ENCODE assay signal across 6 cellular contexts in the genomic region with DNA sequence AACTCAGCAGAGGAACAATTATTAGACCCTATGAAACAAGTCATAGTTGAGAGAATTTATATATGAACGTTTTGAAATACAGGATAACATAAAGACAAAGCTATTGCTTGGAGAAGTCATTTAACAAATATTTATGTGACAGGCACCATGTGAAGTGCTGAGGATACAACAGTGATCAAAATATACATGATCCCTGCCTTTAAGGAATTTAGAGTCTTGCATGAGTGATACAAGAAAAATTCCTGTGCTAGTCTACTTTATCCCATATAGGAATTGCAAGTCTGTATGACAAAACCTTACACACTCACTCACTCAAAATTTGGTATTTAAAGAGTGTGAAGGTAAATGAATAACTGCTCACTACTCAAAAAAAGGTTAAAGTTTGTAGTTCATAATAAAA. TPM values are rescaled to one million over a fixed set of nuclear protein-coding genes. Genes with fewer than 3 reads are reported as not detected.
DNase-seq lines count a peak whose midpoint lies in the region; ATAC-seq and TF ChIP-seq lines count a peak whose summit lies in the region.
"Not testable (repeated sequence)": the region's sequence is repeated elsewhere in the genome, so short reads cannot be mapped to it uniquely, and the experiment has no call there.

No MANE protein-coding gene starts in this region.

- H3K9me1 ChIP-seq in IMR-90 (ENCODE audit: insufficient read depth, low read length) = not testable (repeated sequence)

- BruUV-seq in IMR-90 (replicated peaks; lab: Mats Ljungman, UMichigan) = not testable (repeated sequence)

- not testable (repeated sequence) for H3K4ac ChIP-seq in IMR-90 (ENCODE audit: low read depth, low read length)

- DNase-seq in IMR-90; psoas muscle; smooth muscle cell (lab: John Stamatoyannopoulos, UW; ENCODE audit: unreplicated experiment): not testable (repeated sequence)

- H4K5ac ChIP-seq in IMR-90 (ENCODE audit: low read depth, low read length) = not testable (repeated sequence)

- not testable (repeated sequence) for H3K18ac ChIP-seq in IMR-90 (ENCODE audit: low read depth, low read length)

- not testable (repeated sequence) for H3K79me2 ChIP-seq in ACC112 (ENCODE audit: control insufficient read depth, insufficient read depth, low read length, unreplicated experiment); smooth muscle cell (ENCODE audit: low read depth)

- H2AK9ac ChIP-seq in IMR-90 (replicated peaks; ENCODE audit: low read depth, low read length, poor library complexity) = not testable (repeated sequence)

- H2AFZ ChIP-seq in ACC112 (ENCODE audit: low read length, unreplicated experiment); IMR-90 (replicated peaks; ENCODE audit: low read length, poor library complexity); smooth muscle cell (ENCODE audit: low read depth): not testable (repeated sequence)

- not testable (repeated sequence) for H2AK5ac ChIP-seq in IMR-90 (ENCODE audit: low read depth, low read length)

- no CpG with 5 or more reads among the region's 1 CpG for WGBS in IMR-90 (ENCODE audit: extremely low coverage in 2 of 2, insufficient read length in 1 of 2), 2 experiments
- whole genome bisulfite sequencing in psoas muscle, 3 donors = no CpG with 5 or more reads among the region's 1 CpG
- WGBS in smooth muscle cell (ENCODE audit: low lambda C conversion rate) = no CpG with 5 or more reads among the region's 1 CpG

- peak overlapping the region; percentile 77 for H3K27ac ChIP-seq in ACC112 (ENCODE audit: low read depth, low read length)
- not testable (repeated sequence) for H3K27ac ChIP-seq in IMR-90 (ENCODE audit: insufficient read depth, low read length)
- peak overlapping the region; percentile 69 for H3K27ac ChIP-seq in neutrophil
- H3K27ac ChIP-seq in psoas muscle = peak overlapping the region; percentile 60
- peak overlapping the region; percentile 87 for H3K27ac ChIP-seq in smooth muscle cell (ENCODE audit: low read depth)

- not testable (repeated sequence) for TF ChIP-seq POLR2A in IMR-90 (IDR thresholded peaks at IDR 0.05; ENCODE audit: low read depth, low read length)

- CTCF ChIA-PET in IMR-90 (lab: Yijun Ruan, JAX) = not testable (repeated sequence)

- not testable (repeated sequence) for H3K4me1 ChIP-seq in ACC112 (ENCODE audit: control insufficient read depth, insufficient read depth, low read length, unreplicated experiment); IMR-90 (ENCODE audit: control insufficient read depth, insufficient read depth, low read length); neutrophil (ENCODE audit: control insufficient read depth in 1 of 2, insufficient read depth in 1 of 2, low read depth in 1 of 2, low read length in 1 of 2); psoas muscle; smooth muscle cell (ENCODE audit: low read depth)

- peak; percentile 82 for ATAC-seq in IMR-90 (ENCODE audit: low read depth)
- peak; percentile 27; the same call in 1 of the 3 replicates for ATAC-seq in SK-N-SH treated with all-trans-retinoic acid at 6 μM for 48 hours
- peak; percentile 55 to 65 (median 58) for ATAC-seq in psoas muscle

- not testable (repeated sequence) for H3K4me2 ChIP-seq in IMR-90 (ENCODE audit: low read depth, low read length); smooth muscle cell

- in situ Hi-C loops in IMR-90 (cut with MboI; ENCODE audit: low sequenced_read_pairs) = not testable (repeated sequence)

- dilution Hi-C loops in IMR-90 (cut with HindIII; ENCODE audit: low sequenced_read_pairs, unreplicated experiment) = not testable (repeated sequence)

- not testable (repeated sequence) for H3F3A ChIP-seq in smooth muscle cell (ENCODE audit: low read depth)

- H3K27me3 ChIP-seq in ACC112 (ENCODE audit: insufficient read depth, low read length); IMR-90 (ENCODE audit: control insufficient read depth, insufficient read depth, low read length); neutrophil; psoas muscle (ENCODE audit: insufficient read depth in 3 of 3, low read length in 2 of 3); smooth muscle cell (ENCODE audit: low read depth): not testable (repeated sequence)

- TF ChIP-seq CTCF in IMR-90 (conservative IDR thresholded peaks at IDR 0.05; ENCODE audit: low read depth, low read length); neutrophil (IDR thresholded peaks at IDR 0.05); psoas muscle (IDR thresholded peaks at IDR 0.05); smooth muscle cell (IDR thresholded peaks at IDR 0.05; ENCODE audit: borderline replicate concordance, insufficient read depth, poor library complexity, severe bottlenecking): not testable (repeated sequence)

- not testable (repeated sequence) for H3K23ac ChIP-seq in IMR-90 (ENCODE audit: low read depth, low read length)

- not testable (repeated sequence) for H4K20me1 ChIP-seq in IMR-90 (ENCODE audit: insufficient read depth, low read length); smooth muscle cell (ENCODE audit: low read depth)

- H2BK20ac ChIP-seq in IMR-90 (ENCODE audit: low read depth, low read length) = not testable (repeated sequence)

- H2BK120ac ChIP-seq in IMR-90 (ENCODE audit: low read depth, low read length) = not testable (repeated sequence)

- not testable (repeated sequence) for H2BK15ac ChIP-seq in IMR-90 (ENCODE audit: low read depth, low read length)

- intact Hi-C loops in IMR-90 (cut with micrococcal nuclease); psoas muscle (cut with DNase I): not testable (repeated sequence)

- not testable (repeated sequence) for H4K91ac ChIP-seq in IMR-90 (ENCODE audit: insufficient read depth, low read depth, low read length)

- not testable (repeated sequence) for H3K4me3 ChIP-seq in ACC112 (ENCODE audit: low read depth, low read length); IMR-90 (ENCODE audit: insufficient read depth, low read depth, low read length); neutrophil (ENCODE audit: low read depth in 1 of 2, low read length in 1 of 2); psoas muscle; smooth muscle cell

- not testable (repeated sequence) for H3K9me3 ChIP-seq in IMR-90 (ENCODE audit: control insufficient read depth, insufficient read depth, low read length); neutrophil; psoas muscle; smooth muscle cell (replicated peaks; ENCODE audit: low read depth)

- POLR2A ChIA-PET in IMR-90 (lab: Charles Lee; ENCODE audit: unreplicated experiment) = not testable (repeated sequence)

- H3K36me3 ChIP-seq in ACC112 (ENCODE audit: insufficient read depth, low read length); IMR-90 (ENCODE audit: control insufficient read depth, insufficient read depth, low read length); neutrophil; smooth muscle cell (ENCODE audit: low read depth): not testable (repeated sequence)
- peaks cover 0 to 21% of the 10 kb centered on the region in 2 donors for H3K36me3 ChIP-seq in psoas muscle (ENCODE audit: insufficient read depth in 1 of 2, low read depth in 1 of 2)

- TF ChIP-seq RAD21 in IMR-90 (IDR thresholded peaks at IDR 0.05; ENCODE audit: low read length) = not testable (repeated sequence)

- H2BK5ac ChIP-seq in IMR-90 (ENCODE audit: low read depth, low read length, poor library complexity, severe bottlenecking) = not testable (repeated sequence)

- not testable (repeated sequence) for H3K79me1 ChIP-seq in IMR-90 (ENCODE audit: low read depth in 1 of 2, low read length in 2 of 2)

- not testable (repeated sequence) for H3K9ac ChIP-seq in IMR-90 (ENCODE audit: low read depth, low read length); smooth muscle cell (ENCODE audit: low read depth)

- H4K8ac ChIP-seq in IMR-90 (ENCODE audit: low read depth in 2 of 2, low read length in 2 of 2) = not testable (repeated sequence)

- not testable (repeated sequence) for H3K14ac ChIP-seq in IMR-90 (replicated peaks; ENCODE audit: low read depth, low read length)

- not testable (repeated sequence) for H3K56ac ChIP-seq in IMR-90 (ENCODE audit: extremely low read depth, insufficient read depth, low read length)

RNA-seq across cellular contexts. Expression of a gene that starts 17.8 kb away (rescaled TPM):
- total RNA-seq in IMR-90 (2012; rRNA removed) (57.4 and 78.9 TPM in 2 replicates), psoas muscle (10 to 100 TPM; 14.7 to 24.4 (median 24.1) TPM), smooth muscle cell (55.0 and 70.7 TPM in 2 replicates)
- polyA plus RNA-seq in IMR-90 (2012; rRNA removed) (26.7 and 35.9 TPM in 2 replicates), psoas muscle (10 to 100 TPM; 14.2 to 26.9 (median 20.6) TPM), smooth muscle cell (35.9 and 36.4 TPM in 2 replicates)
- polyA plus RNA-seq in IMR-90 (2012; cell fraction: cytosol; rRNA removed) = 9.3 and 10.0 TPM in 2 replicates
- polyA plus RNA-seq in IMR-90 (2012; cell fraction: nucleus; rRNA removed; ENCODE audit: low replicate concordance) = 10.0 and 60.5 TPM in 2 replicates

Comparison
In these comparisons a context has a peak if more than half of its experiments do, and no peak if none do; other contexts are left out.
1. ATAC-seq: peak in every context shown above with its lines; median percentile 82 in IMR-90; 58 in psoas muscle; 27 in SK-N-SH treated with all-trans-retinoic acid at 6 μM for 48 hours.